Comparison of ENCODE assay signal across 1 cellular context in the genomic region with DNA sequence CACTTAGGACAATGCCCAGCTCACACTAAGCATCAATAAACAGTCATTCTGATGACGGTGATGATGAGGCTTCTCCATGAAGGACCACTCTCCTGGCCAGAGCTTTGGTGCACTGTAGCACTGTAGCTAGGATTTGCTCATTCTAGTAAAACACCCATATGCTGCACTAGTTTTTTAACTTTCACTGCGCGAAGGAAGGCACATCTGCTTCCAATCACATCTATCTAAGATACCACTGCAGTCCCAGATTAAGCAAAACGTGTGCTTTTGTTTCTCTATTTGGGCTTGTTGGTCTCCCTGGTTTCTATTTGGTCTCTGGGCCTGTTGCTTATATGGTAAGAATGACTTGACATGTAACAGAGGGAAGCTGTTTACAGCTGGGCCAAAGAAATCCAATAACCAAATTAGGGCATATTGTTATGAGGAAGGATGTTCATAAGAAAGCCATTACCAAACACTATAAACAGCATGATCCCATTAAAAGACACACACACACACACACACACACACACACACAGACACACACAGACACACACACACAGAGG.
TF ChIP-seq lines count a peak whose summit lies in the region.

No MANE protein-coding gene starts in this region.

TF ChIP-seq in SK-N-SH, 30 proteins besides CTCF, POLR2A, EP300 and RAD21 (continued from another document):
- TF ChIP-seq REST (IDR thresholded peaks at IDR 0.05; ENCODE audit: low read depth, low read length) (no peak), TEAD4 (IDR thresholded peaks at IDR 0.05; ENCODE audit: borderline replicate concordance, insufficient read depth) (no peak), ELF1 (IDR thresholded peaks at IDR 0.05) (no peak), JUND (IDR thresholded peaks at IDR 0.05) (no peak), TAF1 (IDR thresholded peaks at IDR 0.05; ENCODE audit: borderline replicate concordance, low read depth, low read length) (no peak), MEF2A (IDR thresholded peaks at IDR 0.05; ENCODE audit: borderline replicate concordance, low read depth) (no peak), NFIC (IDR thresholded peaks at IDR 0.05; ENCODE audit: borderline replicate concordance) (no peak), SMC3 (IDR thresholded peaks at IDR 0.05; ENCODE audit: low read depth, low read length) (no peak)
- TF ChIP-seq, protein P1, sequence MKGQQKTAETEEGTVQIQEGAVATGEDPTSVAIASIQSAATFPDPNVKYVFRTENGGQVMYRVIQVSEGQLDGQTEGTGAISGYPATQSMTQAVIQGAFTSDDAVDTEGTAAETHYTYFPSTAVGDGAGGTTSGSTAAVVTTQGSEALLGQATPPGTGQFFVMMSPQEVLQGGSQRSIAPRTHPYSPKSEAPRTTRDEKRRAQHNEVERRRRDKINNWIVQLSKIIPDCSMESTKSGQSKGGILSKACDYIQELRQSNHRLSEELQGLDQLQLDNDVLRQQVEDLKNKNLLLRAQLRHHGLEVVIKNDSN (IDR thresholded peaks at IDR 0.05; ENCODE audit: borderline replicate concordance, low read depth) = no peak
- TF ChIP-seq, protein P2, sequence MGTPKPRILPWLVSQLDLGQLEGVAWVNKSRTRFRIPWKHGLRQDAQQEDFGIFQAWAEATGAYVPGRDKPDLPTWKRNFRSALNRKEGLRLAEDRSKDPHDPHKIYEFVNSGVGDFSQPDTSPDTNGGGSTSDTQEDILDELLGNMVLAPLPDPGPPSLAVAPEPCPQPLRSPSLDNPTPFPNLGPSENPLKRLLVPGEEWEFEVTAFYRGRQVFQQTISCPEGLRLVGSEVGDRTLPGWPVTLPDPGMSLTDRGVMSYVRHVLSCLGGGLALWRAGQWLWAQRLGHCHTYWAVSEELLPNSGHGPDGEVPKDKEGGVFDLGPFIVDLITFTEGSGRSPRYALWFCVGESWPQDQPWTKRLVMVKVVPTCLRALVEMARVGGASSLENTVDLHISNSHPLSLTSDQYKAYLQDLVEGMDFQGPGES (IDR thresholded peaks at IDR 0.05; ENCODE audit: low read depth, low read length) = no peak
- TF ChIP-seq, protein P3, sequence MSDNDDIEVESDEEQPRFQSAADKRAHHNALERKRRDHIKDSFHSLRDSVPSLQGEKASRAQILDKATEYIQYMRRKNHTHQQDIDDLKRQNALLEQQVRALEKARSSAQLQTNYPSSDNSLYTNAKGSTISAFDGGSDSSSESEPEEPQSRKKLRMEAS (IDR thresholded peaks at IDR 0.05; ENCODE audit: low read depth) = no peak
- TF ChIP-seq, protein P4, sequence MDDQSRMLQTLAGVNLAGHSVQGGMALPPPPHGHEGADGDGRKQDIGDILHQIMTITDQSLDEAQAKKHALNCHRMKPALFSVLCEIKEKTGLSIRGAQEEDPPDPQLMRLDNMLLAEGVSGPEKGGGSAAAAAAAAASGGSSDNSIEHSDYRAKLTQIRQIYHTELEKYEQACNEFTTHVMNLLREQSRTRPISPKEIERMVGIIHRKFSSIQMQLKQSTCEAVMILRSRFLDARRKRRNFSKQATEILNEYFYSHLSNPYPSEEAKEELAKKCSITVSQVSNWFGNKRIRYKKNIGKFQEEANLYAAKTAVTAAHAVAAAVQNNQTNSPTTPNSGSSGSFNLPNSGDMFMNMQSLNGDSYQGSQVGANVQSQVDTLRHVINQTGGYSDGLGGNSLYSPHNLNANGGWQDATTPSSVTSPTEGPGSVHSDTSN (IDR thresholded peaks at IDR 0.05) = no peak
